Comparison of ENCODE assay signal across 7 cellular contexts in the genomic region with DNA sequence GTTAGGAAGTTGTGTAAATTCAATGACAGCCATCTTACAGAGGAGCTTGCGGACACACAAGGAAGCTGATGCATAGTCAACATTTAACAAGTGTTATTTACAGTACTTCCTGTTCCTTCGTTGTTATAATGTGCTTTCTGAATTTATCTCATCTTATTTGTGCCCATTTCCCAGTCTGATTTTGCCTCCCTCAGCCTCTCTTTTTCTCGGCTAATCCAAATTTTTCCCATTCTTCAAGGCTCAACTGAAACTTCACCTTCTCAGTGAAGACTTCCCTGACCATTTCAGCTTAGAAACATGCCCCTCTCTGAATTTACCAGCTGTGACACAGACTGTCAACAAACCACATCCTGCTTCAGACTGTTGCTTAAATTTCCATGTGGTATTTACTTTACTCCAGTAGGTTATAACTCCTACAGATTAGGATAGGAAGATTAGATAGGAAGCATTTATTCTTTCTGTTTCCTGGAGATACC. TPM values are rescaled to one million over a fixed set of nuclear protein-coding genes. Genes with fewer than 3 reads are reported as not detected.
DNase-seq lines count a peak whose midpoint lies in the region; ATAC-seq, FAIRE-seq and TF ChIP-seq lines count a peak whose summit lies in the region.

No MANE protein-coding gene starts in this region.

- intact Hi-C loops in GM12878 (cut with micrococcal nuclease; ENCODE audit: unreplicated experiment): loop anchor here (10.0 kb wide), 1 partner anchor 413 kb away; a partner anchor contains a TSS
- intact Hi-C loops in cardiac septum (cut with DNase I): loop anchor here (10.0 kb wide), 1 partner anchor 207 kb away; no protein-coding TSS in a partner anchor

- no peaks in the 10 kb centered on the region for H4K20me1 ChIP-seq in GM12878 (ENCODE audit: control insufficient read depth, insufficient read depth)

- no peak overlapping the region for H3K4me3 ChIP-seq in GM12878

- H3K36me3 ChIP-seq in GM12878 (ENCODE audit: control insufficient read depth in 2 of 2, insufficient read depth in 2 of 2, low read length in 1 of 2): no peaks in the 10 kb centered on the region

- TF ChIP-seq CTCF in GM12878 (IDR thresholded peaks at IDR 0.05 in 2 of 3, conservative IDR thresholded peaks at IDR 0.05 in 1 of 3; ENCODE audit: control insufficient read depth in 2 of 3, extremely low read depth in 1 of 3, insufficient read depth in 1 of 3, low read depth in 3 of 3, low read length in 3 of 3): no peak

- SMC1A ChIA-PET in GM12878 (lab: Charles Lee; ENCODE audit: uncharacterized antibody, unreplicated experiment): interaction anchor here (1.2 to 6.5 kb wide), 4 partner anchors 15 to 322 kb away, joined by 3 to 36 read pairs (median 4); no protein-coding TSS in a partner anchor

- H3K27ac ChIP-seq in GM12878 (ENCODE audit: control insufficient read depth, insufficient read depth): no peak overlapping the region

- no peaks in the 10 kb centered on the region for H3K27me3 ChIP-seq in GM12878 (replicated peaks in 1 of 2; ENCODE audit: control insufficient read depth in 2 of 2, insufficient read depth in 2 of 2, low read length in 1 of 2)

- 14% methylated on average over 3 of the region's 3 CpGs for WGBS in GM12878 (ENCODE audit: insufficient coverage, insufficient replicate concordance, low lambda C conversion rate, missing lambda C conversion rate)

- FAIRE-seq in GM12878 (lab: Jason Lieb, UNC): peak; percentile 89

- peak; percentile 65 for ATAC-seq in GM18867 (IDR thresholded peaks at IDR 0.05; ENCODE audit: unreplicated experiment)
- peak; percentile 64 for ATAC-seq in HG02884 (IDR thresholded peaks at IDR 0.05; ENCODE audit: unreplicated experiment)
- ATAC-seq in GM12878: peak; percentile 58; the same call in 2 of the 3 replicates

- no peak for TF ChIP-seq EP300 in GM12878 (IDR thresholded peaks at IDR 0.05; ENCODE audit: borderline replicate concordance in 1 of 2, control insufficient read depth in 1 of 2, low read depth in 2 of 2, low read length in 2 of 2)

- CTCF ChIA-PET in GM12878 (lab: Yijun Ruan, JAX): interaction anchor here (0.6 to 1.1 kb wide), 3 partner anchors 9 to 324 kb away, joined by 4 read pairs; no protein-coding TSS in a partner anchor

- no peaks in the 10 kb centered on the region for H3K79me2 ChIP-seq in GM12878 (ENCODE audit: control insufficient read depth, insufficient read depth, low read length)

- POLR2A ChIA-PET in GM12878 (lab: Charles Lee): no interaction called here

- peak overlapping the region; percentile 71 for H2AFZ ChIP-seq in GM12878 (ENCODE audit: control insufficient read depth, low read depth, low read length)

- no peaks in the 10 kb centered on the region for H3K9me3 ChIP-seq in GM12878 (replicated peaks; ENCODE audit: control insufficient read depth, insufficient read depth, low read length)

- in situ Hi-C loops in GM12878 (cut with MboI): loop anchor here (10.0 kb wide), 1 partner anchor 413 kb away; a partner anchor contains a TSS

- no peak for TF ChIP-seq POLR2A in GM12878 (IDR thresholded peaks at IDR 0.05; ENCODE audit: low read depth, low read length)

- RAD21 ChIA-PET in GM12878 (lab: Charles Lee; ENCODE audit: unreplicated experiment): no interaction called here

- peaks cover 4% of the 10 kb centered on the region; the same call in 1 of the 2 replicates for H3K4me1 ChIP-seq in GM12878 (ENCODE audit: control insufficient read depth, insufficient read depth, low read length)

- no peak overlapping the region for H3K9ac ChIP-seq in GM12878 (ENCODE audit: control insufficient read depth, insufficient read depth, low read length)

- no TSS peak for BruUV-seq in GM12878 (replicated peaks; lab: Mats Ljungman, UMichigan)

- no peak for TF ChIP-seq RAD21 in GM12878 (IDR thresholded peaks at IDR 0.05; ENCODE audit: insufficient read depth, low read depth, low read length)

- peak; percentile 25 for DNase-seq in NCI-H510A (lab: John Stamatoyannopoulos, UW)
- peak; percentile 5 for DNase-seq in GM12878 (ENCODE audit: low read depth, low spot score)
- peak; percentile 63 for DNase-seq in myocyte (ENCODE audit: low read depth)
- DNase-seq in cardiac septum (ENCODE audit: low spot score): no peak
- no peak for DNase-seq in kidney glomerular epithelial cell (lab: John Stamatoyannopoulos, UW)

- peak overlapping the region; percentile 40; the same call in 1 of the 2 replicates for H3K4me2 ChIP-seq in GM12878 (ENCODE audit: control insufficient read depth, insufficient read depth)

TF ChIP-seq in GM12878, 131 proteins besides CTCF, POLR2A, EP300 and RAD21:
- TF ChIP-seq BRCA1 (IDR thresholded peaks at IDR 0.05; ENCODE audit: low read depth, low read length) (no peak), RUNX3 (IDR thresholded peaks at IDR 0.05; ENCODE audit: low read length) (peak; percentile 59)

RNA-seq across cellular contexts. Expression of a gene that starts 55.7 kb away (rescaled TPM):
- not detected in 2 replicates for total RNA-seq in GM12878 (2013; cell fraction: nucleolus; rRNA removed)
- total RNA-seq in GM12878 (2014; rRNA removed) (not detected in 2 replicates), GM12878 (2014; rRNA removed; fragmentation: Illumina TruSeq; extraction: Trizol) (not detected in 2 replicates), GM12878 (2021) (0.51 and 1.2 TPM in 2 replicates), myocyte (not detected in 2 replicates), cardiac septum (8.1 TPM)
- not detected for polyA plus RNA-seq in GM12878 (2011; ENCODE audit: low read depth)
- polyA plus RNA-seq in GM12878 (2011; rRNA removed) (0.06 TPM in 1 of 2 replicates, not detected in the other), GM12878 (2014; fragmentation: Illumina TruSeq; extraction: Trizol) (not detected in 2 replicates), GM12878 (2014; fragmentation: Nextera tagmentation; extraction: Ambion mirVana) (under 1 TPM in 1 of 2 experiments, not detected in 1; 0.14 TPM), GM12878 (2014; rRNA removed) (not detected in 2 replicates), GM12878 (2016; fragmentation: Nextera tagmentation; extraction: Ambion mirVana) (under 1 TPM; 0.21 to 0.39 TPM)
- polyA plus RNA-seq in GM12878 (2011; cell fraction: cytosol; rRNA removed): not detected in 2 replicates
- 0.16 TPM in 1 of 2 replicates, not detected in the other for polyA plus RNA-seq in GM12878 (2011; cell fraction: nucleus; rRNA removed)
- polyA plus RNA-seq in GM12878 (2012): 0.14 TPM in 1 of 2 replicates, not detected in the other
- not detected in 2 replicates for polyA minus RNA-seq in GM12878 (2011; rRNA and poly(A)+ RNA removed)
- not detected in 2 replicates for polyA minus RNA-seq in GM12878 (2011; cell fraction: cytosol; rRNA and poly(A)+ RNA removed)
- 0.29 TPM in 1 of 2 replicates, not detected in the other for polyA minus RNA-seq in GM12878 (2011; cell fraction: nucleus; rRNA and poly(A)+ RNA removed)
- not detected for polyA plus RNA-seq in myocyte (2012)

RNA-seq across cellular contexts. Expression of a gene that starts 56.1 kb away (rescaled TPM):
- total RNA-seq in GM12878 (2013; cell fraction: nucleolus; rRNA removed): not detected in 2 replicates
- not detected in 2 replicates for total RNA-seq in GM12878 (2014; rRNA removed)
- not detected in 2 replicates for total RNA-seq in GM12878 (2014; rRNA removed; fragmentation: Illumina TruSeq; extraction: Trizol)
- not detected in 2 replicates for total RNA-seq in GM12878 (2021)
- polyA plus RNA-seq in GM12878 (2011; ENCODE audit: low read depth): not detected
- not detected in 2 replicates for polyA plus RNA-seq in GM12878 (2011; rRNA removed)
- not detected in 2 replicates for polyA plus RNA-seq in GM12878 (2011; cell fraction: cytosol; rRNA removed)
- not detected in 2 replicates for polyA plus RNA-seq in GM12878 (2011; cell fraction: nucleus; rRNA removed)
- polyA plus RNA-seq in GM12878 (2012): not detected in 2 replicates
- 0.01 TPM in 1 of 2 replicates, not detected in the other for polyA plus RNA-seq in GM12878 (2014; fragmentation: Illumina TruSeq; extraction: Trizol)
- polyA plus RNA-seq in GM12878 (2014; fragmentation: Nextera tagmentation; extraction: Ambion mirVana): not detected
- not detected in 2 replicates for polyA plus RNA-seq in GM12878 (2014; rRNA removed)
- not detected for polyA plus RNA-seq in GM12878 (2016; fragmentation: Nextera tagmentation; extraction: Ambion mirVana)
- polyA minus RNA-seq in GM12878 (2011; rRNA and poly(A)+ RNA removed): not detected in 2 replicates
- polyA minus RNA-seq in GM12878 (2011; cell fraction: cytosol; rRNA and poly(A)+ RNA removed): not detected in 2 replicates
- polyA minus RNA-seq in GM12878 (2011; cell fraction: nucleus; rRNA and poly(A)+ RNA removed): not detected in 2 replicates
- 0.19 TPM in 1 of 2 replicates, not detected in the other for total RNA-seq in myocyte
- polyA plus RNA-seq in myocyte (2012): not detected
- 4.1 TPM for total RNA-seq in cardiac septum

Comparison
In these comparisons a context has a peak if more than half of its experiments do, and no peak if none do; other contexts are left out.
1. DNase-seq: peak in NCI-H510A (single experiment), GM12878 (single experiment) and myocyte (single experiment); none in cardiac septum (single experiment) and kidney glomerular epithelial cell (single experiment).
2. Peak in every context shown above with its lines, with median percentiles within 50 percentile points of each other: ATAC-seq.